ENCODE assay signal across 8 cellular contexts in the genomic region with DNA sequence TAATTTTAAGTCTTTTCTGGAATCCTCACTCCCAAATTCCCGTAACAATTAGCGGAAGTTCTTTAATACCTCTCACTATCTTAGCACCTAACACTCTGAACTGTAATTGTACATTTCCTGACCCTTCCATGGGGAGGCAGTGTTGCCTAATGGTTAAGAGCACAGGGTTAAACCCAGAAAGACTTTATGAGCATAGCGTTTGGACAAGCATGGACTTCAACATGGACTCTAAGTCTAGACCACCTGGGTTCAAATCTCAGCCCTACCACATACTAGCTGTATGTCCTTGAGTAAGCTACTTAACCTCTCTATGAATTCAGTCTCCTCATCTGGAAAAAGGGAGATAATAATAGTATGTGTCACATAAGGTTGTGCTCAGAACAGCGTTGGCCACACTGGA. TPM values are rescaled to one million over a fixed set of nuclear protein-coding genes. Genes with fewer than 3 reads are reported as not detected.
DNase-seq lines count a peak whose midpoint lies in the region; ATAC-seq and TF ChIP-seq lines count a peak whose summit lies in the region.

No MANE protein-coding gene starts in this region.

- no peak overlapping the region for H3K4me3 ChIP-seq in fibroblast of villous mesenchyme (ENCODE audit: low read depth, low read length)
- no peak overlapping the region for H3K4me3 ChIP-seq in sigmoid colon

- no peak overlapping the region for H3K27ac Mint-ChIP-seq in activated CD4-positive, alpha-beta T cell treated with anti-CD3 and anti-CD28 coated beads for 36 hours

- CTCF ChIA-PET in activated CD4-positive, alpha-beta T cell treated with anti-CD3 and anti-CD28 coated beads for 36 hours (lab: Charles Lee): interaction anchor here (0.5 to 2.7 kb wide), 8 partner anchors 9 to 281 kb away, joined by 3 to 18 read pairs (median 3); no protein-coding TSS in a partner anchor

- H3K4me1 Mint-ChIP-seq in activated CD4-positive, alpha-beta T cell treated with anti-CD3 and anti-CD28 coated beads for 36 hours: no peaks in the 10 kb centered on the region

- POLR2A ChIA-PET in activated CD4-positive, alpha-beta T cell treated with anti-CD3 and anti-CD28 coated beads for 36 hours (lab: Charles Lee): no interaction called here

- intact Hi-C loops in activated CD4-positive, alpha-beta T cell treated with anti-CD3 and anti-CD28 coated beads for 36 hours (cut with DNase I, micrococcal nuclease): loop anchor here (1.0 kb wide), 1 partner anchor 281 kb away; no protein-coding TSS in a partner anchor
- intact Hi-C loops in sigmoid colon (cut with DNase I): no loop called here

- no peak for TF ChIP-seq EP300 in sigmoid colon (IDR thresholded peaks at IDR 0.05)

- peaks cover 12% of the 10 kb centered on the region for H3K27me3 Mint-ChIP-seq in activated CD4-positive, alpha-beta T cell treated with anti-CD3 and anti-CD28 coated beads for 36 hours

- H3K4me3 Mint-ChIP-seq in activated CD4-positive, alpha-beta T cell treated with anti-CD3 and anti-CD28 coated beads for 36 hours: no peak overlapping the region

- H3K36me3 ChIP-seq in sigmoid colon: no peaks in the 10 kb centered on the region

- peak; percentile 55 for ATAC-seq in activated CD4-positive, alpha-beta T cell treated with anti-CD3 and anti-CD28 coated beads for 36 hours
- no peak for ATAC-seq in HG03196 (IDR thresholded peaks at IDR 0.05; ENCODE audit: unreplicated experiment)
- ATAC-seq in HG02884 (IDR thresholded peaks at IDR 0.05; ENCODE audit: unreplicated experiment): no peak

- TF ChIP-seq CTCF in fibroblast of villous mesenchyme (IDR thresholded peaks at IDR 0.05; ENCODE audit: insufficient read depth, low read depth, low read length) (peak; percentile 66), sigmoid colon (IDR thresholded peaks at IDR 0.05) (peak in 3 of 4 experiments; percentile 26 to 51 (median 29))

- no peaks in the 10 kb centered on the region for H3K9me3 ChIP-seq in sigmoid colon

- no peaks in the 10 kb centered on the region for H3K9me3 Mint-ChIP-seq in activated CD4-positive, alpha-beta T cell treated with anti-CD3 and anti-CD28 coated beads for 36 hours (ENCODE audit: low read depth)

- no peaks in the 10 kb centered on the region for H3K27me3 ChIP-seq in sigmoid colon

- H3K36me3 Mint-ChIP-seq in activated CD4-positive, alpha-beta T cell treated with anti-CD3 and anti-CD28 coated beads for 36 hours (ENCODE audit: low read depth): no peaks in the 10 kb centered on the region

- TF ChIP-seq POLR2A in sigmoid colon (IDR thresholded peaks at IDR 0.05): no peak

- WGBS in sigmoid colon, 2 donors: 44 to 55% methylated on average over 4 of the region's 4 CpGs

- no peak overlapping the region for H3K27ac ChIP-seq in sigmoid colon

- DNase-seq in activated CD4-positive, alpha-beta T cell treated with anti-CD3 and anti-CD28 coated beads for 36 hours: peak; percentile 63
- DNase-seq in activated CD4-positive, alpha-beta T cell treated with anti-CD3 and anti-CD28 coated beads, Interleukin-2, amount 50 U/mL, for 1 hour: no peak
- DNase-seq in KG1 (lab: John Stamatoyannopoulos, UW): peak; percentile 23
- peak; percentile 12 for DNase-seq in SKM-1 (lab: John Stamatoyannopoulos, UW; ENCODE audit: unreplicated experiment)
- peak; percentile 71 for DNase-seq in fibroblast of villous mesenchyme (ENCODE audit: low read depth)
- DNase-seq in sigmoid colon: no peak

- H3K4me1 ChIP-seq in sigmoid colon: peaks cover 0 to 40% (median 24%) of the 10 kb centered on the region in 4 donors

RNA-seq across cellular contexts. Expression of a gene that starts 13.0 kb away (rescaled TPM):
- total RNA-seq in activated CD4-positive, alpha-beta T cell treated with anti-CD3 and anti-CD28 coated beads for 36 hours: under 1 TPM in 1 of 2 experiments, not detected in 1; 0.32 TPM
- total RNA-seq in fibroblast of villous mesenchyme (188 and 206 TPM in 2 replicates), sigmoid colon (10 to 100 TPM; 44.6 to 79.8 (median 53.2) TPM)
- 10 to 100 TPM in 1 of 3 donors, 1 to 10 TPM in 2; 3.0 to 28.8 (median 8.3) TPM for polyA plus RNA-seq in sigmoid colon

RNA-seq across cellular contexts. Expression of a gene that starts 51.6 kb away (rescaled TPM):
- total RNA-seq in activated CD4-positive, alpha-beta T cell treated with anti-CD3 and anti-CD28 coated beads for 36 hours: not detected
- total RNA-seq in fibroblast of villous mesenchyme: under 0.01 and 0.32 TPM in 2 replicates
- total RNA-seq in sigmoid colon: not detected
- polyA plus RNA-seq in sigmoid colon: 10 to 100 TPM in 1 of 3 donors, not detected in 2; 78.7 TPM

Comparison
In these comparisons a context has a peak if more than half of its experiments do, and no peak if none do; other contexts are left out.
1. DNase-seq: peak in activated CD4-positive, alpha-beta T cell treated with anti-CD3 and anti-CD28 coated beads for 36 hours (single experiment), KG1 (single experiment), SKM-1 (single experiment) and fibroblast of villous mesenchyme (single experiment); none in activated CD4-positive, alpha-beta T cell treated with anti-CD3 and anti-CD28 coated beads, Interleukin-2, amount 50 U/mL, for 1 hour (single experiment) and sigmoid colon (single experiment).
2. RNA of a gene that starts 13.0 kb away (total RNA-seq): 188 to 206 TPM in fibroblast of villous mesenchyme and 44.6 to 79.8 TPM in sigmoid colon; 0.32 TPM in activated CD4-positive, alpha-beta T cell treated with anti-CD3 and anti-CD28 coated beads for 36 hours; every median in the first group is over 10 times any median in the second.